ENCODE assay signal across 15 cellular contexts in genomic region chr3:136595862-136596697, GRCh38.
DNase-seq lines count a peak whose midpoint lies in the region; ATAC-seq and TF ChIP-seq lines count a peak whose summit lies in the region.
"Had no signal": no experiment of that assay in that cellular context is flagged by ENCODE, and none has a peak within 500 bp of the region (broad histone marks: within the 10 kb centered on the region; RNA-seq: fewer than 3 reads in every experiment).

No MANE protein-coding gene starts in this region.

- CTCF ChIA-PET in Calu3 (lab: Charles Lee) (interaction anchor here (1.2 kb wide), 1 partner anchor 50 kb away, joined by 3 read pairs; no protein-coding TSS in a partner anchor), GM10248 (lab: Yijun Ruan, JAX) (interaction anchor here (1.0 to 2.0 kb wide), 4 partner anchors 12 to 418 kb away, joined by 3 to 5 read pairs (median 4); no protein-coding TSS in a partner anchor)

- H3K4me1 Mint-ChIP-seq in Calu3 (ENCODE audit: low read depth, unreplicated experiment): no peaks in the 10 kb centered on the region

- no TSS peak for BruUV-seq in Calu3 (replicated peaks; lab: Mats Ljungman, UMichigan)

- no peak overlapping the region for H3K27ac Mint-ChIP-seq in Calu3 (ENCODE audit: unreplicated experiment)

- H3K27me3 Mint-ChIP-seq in Calu3 (ENCODE audit: unreplicated experiment): no peaks in the 10 kb centered on the region

- H3K9me3 Mint-ChIP-seq in Calu3 (ENCODE audit: low read depth, unreplicated experiment): no peaks in the 10 kb centered on the region
- H3K9me3 Mint-ChIP-seq: WTC11 had no signal

- no peak for ATAC-seq in left ventricle myocardium superior
- ATAC-seq: pancreas, WTC11 had no signal

- no peak for TF ChIP-seq CTCF in Calu3 (IDR thresholded peaks at IDR 0.05; ENCODE audit: unreplicated experiment)
- TF ChIP-seq CTCF in GM10248 (IDR thresholded peaks at IDR 0.05; ENCODE audit: control extremely low read depth, extremely low read depth, low read depth, missing control alignments): no peak

- no peaks in the 10 kb centered on the region for H3K36me3 Mint-ChIP-seq in Calu3 (ENCODE audit: insufficient read depth, unreplicated experiment)
- H3K36me3 Mint-ChIP-seq: WTC11 had no signal

- POLR2A ChIA-PET in GM10248 (lab: Yijun Ruan, JAX): no interaction called here

- intact Hi-C loops in left ventricle myocardium superior (cut with micrococcal nuclease) (no loop called here), Calu3 (cut with micrococcal nuclease; ENCODE audit: unreplicated experiment) (no loop called here)

- peak; percentile 55 for DNase-seq in CD1c-positive myeloid dendritic cell (ENCODE audit: extremely low spot score)
- peak; percentile 8 for DNase-seq in GM03348 (ENCODE audit: low spot score)
- peak; percentile 28 for DNase-seq in RPMI7951 (ENCODE audit: low read depth)
- DNase-seq in fibroblast of peridontal ligament (ENCODE audit: extremely low read depth): peak; percentile 8
- no peak for DNase-seq in left ventricle myocardium superior
- no peak for DNase-seq in Calu3
- DNase-seq in GM10248 (ENCODE audit: extremely low spot score): no peak
- DNase-seq: activated naive CD4-positive, alpha-beta T cell treated with Interleukin-2 at 50 U/mL for 16 hours; caudate nucleus; NCI-H1436 treated with DMSO at 0.1 percent for 48 hours; NCI-H526; pancreas; SHP77 treated with DMSO at 0.1 percent for 48 hours; transverse colon had no signal

- H3K4me3 Mint-ChIP-seq in Calu3 (ENCODE audit: low read depth, unreplicated experiment): no peak overlapping the region
- H3K4me3 Mint-ChIP-seq: WTC11 had no signal

Comparison
In these comparisons a context has a peak if more than half of its experiments do, and no peak if none do; other contexts are left out.
1. DNase-seq: peak in CD1c-positive myeloid dendritic cell (single experiment), GM03348 (single experiment), RPMI7951 (single experiment) and fibroblast of peridontal ligament (single experiment); none in left ventricle myocardium superior (single experiment), Calu3 (single experiment) and GM10248 (single experiment).